Comparison of ENCODE assay signal across 9 cellular contexts in the genomic region with DNA sequence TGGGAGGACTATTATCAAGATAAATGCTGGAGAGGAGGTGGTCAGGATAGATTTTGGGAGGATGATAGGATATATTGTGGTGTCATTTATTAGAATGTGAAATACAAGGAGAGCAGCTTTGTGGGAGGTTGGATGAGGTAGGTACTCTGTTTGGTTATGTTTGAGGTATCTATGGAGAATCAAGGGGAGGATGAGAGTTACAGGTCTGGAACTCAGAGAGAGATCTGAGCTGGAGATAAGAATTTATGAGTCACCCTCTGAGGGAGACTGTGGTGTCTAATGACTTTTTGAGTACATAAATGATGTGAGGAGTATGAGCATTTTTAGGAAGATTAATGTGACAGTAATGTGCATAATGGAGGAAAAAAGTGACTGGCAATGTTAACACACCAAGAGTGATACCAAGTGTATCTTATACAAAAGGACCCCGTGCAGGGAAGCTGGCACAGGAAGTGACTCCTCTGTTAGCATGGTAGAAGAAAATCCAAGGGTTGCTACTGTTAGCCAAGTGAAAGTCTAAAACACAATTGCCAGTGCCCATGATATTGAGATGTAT. TPM values are rescaled to one million over a fixed set of nuclear protein-coding genes. Genes with fewer than 3 reads are reported as not detected.
DNase-seq lines count a peak whose midpoint lies in the region; ATAC-seq and TF ChIP-seq lines count a peak whose summit lies in the region.
"Had no signal": no experiment of that assay in that cellular context is flagged by ENCODE, and none has a peak within 500 bp of the region (broad histone marks: within the 10 kb centered on the region; RNA-seq: fewer than 3 reads in every experiment).

No MANE protein-coding gene starts in this region.

- no peak overlapping the region for H3K9ac ChIP-seq in trophoblast cell (ENCODE audit: low read length)

- H3K4me2 ChIP-seq in trophoblast cell (ENCODE audit: low read length): no peak overlapping the region

- H4K91ac ChIP-seq in trophoblast cell (ENCODE audit: low read depth, low read length): no peak overlapping the region

- H4K12ac ChIP-seq in trophoblast cell (ENCODE audit: low read depth, low read length): no peak overlapping the region

- H3K9me3 ChIP-seq in trophoblast cell (ENCODE audit: insufficient read depth, low read depth, low read length): no peaks in the 10 kb centered on the region
- H3K9me3 ChIP-seq in naive thymus-derived CD4-positive, alpha-beta T cell (ENCODE audit: control insufficient read depth in 2 of 3, low read length in 3 of 3): no peaks in the 10 kb centered on the region

- H3K36me3 Mint-ChIP-seq in activated CD4-positive, alpha-beta T cell treated with anti-CD3 and anti-CD28 coated beads, Interleukin-2, amount 10 ng/mL, durations not matched to agents 24 days and 14 days (ENCODE audit: low read depth): no peaks in the 10 kb centered on the region
- H3K36me3 Mint-ChIP-seq in activated CD4-positive, alpha-beta T cell treated with anti-CD3 and anti-CD28 coated beads, Interleukin-2, amount 10 ng/mL, durations not matched to agents 7 days and 5 days (ENCODE audit: low read depth): no peaks in the 10 kb centered on the region
- H3K36me3 Mint-ChIP-seq in activated CD8-positive, alpha-beta T cell treated with anti-CD3 and anti-CD28 coated beads, Interleukin-2, amount 10 ng/mL, durations not matched to agents 7 days and 5 days (ENCODE audit: low read depth): no peaks in the 10 kb centered on the region
- no peaks in the 10 kb centered on the region for H3K36me3 Mint-ChIP-seq in naive thymus-derived CD4-positive, alpha-beta T cell
- H3K36me3 Mint-ChIP-seq: naive B cell had no signal

- no peak overlapping the region for H3K27ac Mint-ChIP-seq in activated CD4-positive, alpha-beta T cell treated with anti-CD3 and anti-CD28 coated beads, Interleukin-2, amount 10 ng/mL, durations not matched to agents 24 days and 14 days
- no peak overlapping the region for H3K27ac Mint-ChIP-seq in activated CD4-positive, alpha-beta T cell treated with anti-CD3 and anti-CD28 coated beads, Interleukin-2, amount 10 ng/mL, durations not matched to agents 7 days and 5 days
- H3K27ac Mint-ChIP-seq in activated CD8-positive, alpha-beta T cell treated with anti-CD3 and anti-CD28 coated beads, Interleukin-2, amount 10 ng/mL, durations not matched to agents 7 days and 5 days: no peak overlapping the region
- H3K27ac Mint-ChIP-seq in naive thymus-derived CD4-positive, alpha-beta T cell: no peak overlapping the region

- peak; percentile 66 for ATAC-seq in HG03196 (IDR thresholded peaks at IDR 0.05; ENCODE audit: unreplicated experiment)
- ATAC-seq in activated CD8-positive, alpha-beta T cell treated with anti-CD3 and anti-CD28 coated beads, Interleukin-2, amount 10 ng/mL, durations not matched to agents 7 days and 5 days: peak; percentile 92
- no peak for ATAC-seq in naive thymus-derived CD4-positive, alpha-beta T cell

- no peaks in the 10 kb centered on the region for H3K27me3 Mint-ChIP-seq in activated CD4-positive, alpha-beta T cell treated with anti-CD3 and anti-CD28 coated beads, Interleukin-2, amount 10 ng/mL, durations not matched to agents 24 days and 14 days
- peaks cover 2% of the 10 kb centered on the region for H3K27me3 Mint-ChIP-seq in activated CD4-positive, alpha-beta T cell treated with anti-CD3 and anti-CD28 coated beads, Interleukin-2, amount 10 ng/mL, durations not matched to agents 7 days and 5 days
- no peaks in the 10 kb centered on the region for H3K27me3 Mint-ChIP-seq in activated CD8-positive, alpha-beta T cell treated with anti-CD3 and anti-CD28 coated beads, Interleukin-2, amount 10 ng/mL, durations not matched to agents 7 days and 5 days (ENCODE audit: low read depth)
- no peaks in the 10 kb centered on the region for H3K27me3 Mint-ChIP-seq in naive thymus-derived CD4-positive, alpha-beta T cell
- H3K27me3 Mint-ChIP-seq: naive B cell had no signal

- no peak overlapping the region for H3K4me3 ChIP-seq in trophoblast cell (ENCODE audit: low read depth, low read length)
- H3K4me3 ChIP-seq in naive thymus-derived CD4-positive, alpha-beta T cell (ENCODE audit: low read length): no peak overlapping the region

- no peak overlapping the region for H3K4me3 Mint-ChIP-seq in activated CD4-positive, alpha-beta T cell treated with anti-CD3 and anti-CD28 coated beads, Interleukin-2, amount 10 ng/mL, durations not matched to agents 24 days and 14 days
- no peak overlapping the region for H3K4me3 Mint-ChIP-seq in activated CD4-positive, alpha-beta T cell treated with anti-CD3 and anti-CD28 coated beads, Interleukin-2, amount 10 ng/mL, durations not matched to agents 7 days and 5 days
- no peak overlapping the region for H3K4me3 Mint-ChIP-seq in activated CD8-positive, alpha-beta T cell treated with anti-CD3 and anti-CD28 coated beads, Interleukin-2, amount 10 ng/mL, durations not matched to agents 7 days and 5 days
- no peak overlapping the region for H3K4me3 Mint-ChIP-seq in naive thymus-derived CD4-positive, alpha-beta T cell

- no peaks in the 10 kb centered on the region for H3K79me1 ChIP-seq in trophoblast cell (ENCODE audit: low read length)

- no peak overlapping the region for H3K27ac ChIP-seq in trophoblast cell (ENCODE audit: low read depth, low read length)
- no peak overlapping the region for H3K27ac ChIP-seq in naive thymus-derived CD4-positive, alpha-beta T cell (ENCODE audit: low read depth, low read length)

- H3K14ac ChIP-seq in trophoblast cell (ENCODE audit: low read length): no peak overlapping the region

- peak overlapping the region; percentile 53 for H2BK5ac ChIP-seq in trophoblast cell (ENCODE audit: low read depth, low read length, poor library complexity)

- no peak overlapping the region for H2BK12ac ChIP-seq in trophoblast cell (ENCODE audit: low read length)

- H3K4ac ChIP-seq in trophoblast cell (ENCODE audit: low read depth, low read length): no peak overlapping the region

- no peak overlapping the region for H2AK5ac ChIP-seq in trophoblast cell (ENCODE audit: low read length)

- H2AFZ ChIP-seq in trophoblast cell (ENCODE audit: insufficient read depth, low read length, poor library complexity): no peak overlapping the region

- peak; percentile 61 for DNase-seq in activated CD4-positive, alpha-beta T cell treated with anti-CD3 and anti-CD28 coated beads, Interleukin-2, amount 10 ng/mL, durations not matched to agents 24 days and 14 days
- DNase-seq in activated CD4-positive, alpha-beta T cell treated with anti-CD3 and anti-CD28 coated beads, Interleukin-2, amount 10 ng/mL, durations not matched to agents 7 days and 5 days: no peak
- no peak for DNase-seq in activated CD8-positive, alpha-beta T cell treated with anti-CD3 and anti-CD28 coated beads, Interleukin-2, amount 10 ng/mL, durations not matched to agents 7 days and 5 days
- peak; percentile 51 to 89 for DNase-seq in trophoblast cell
- no peak for DNase-seq in GM20000 (ENCODE audit: low spot score)
- DNase-seq in naive thymus-derived CD4-positive, alpha-beta T cell: no peak
- DNase-seq in activated gamma-delta T cell (lab: John Stamatoyannopoulos, UW): no peak

- CTCF ChIA-PET in activated CD4-positive, alpha-beta T cell treated with anti-CD3 and anti-CD28 coated beads, Interleukin-2, amount 10 ng/mL, durations not matched to agents 7 days and 5 days (lab: Charles Lee): interaction anchor here (1.3 kb wide), 1 partner anchor 8 kb away, joined by 4 read pairs; no protein-coding TSS in a partner anchor
- CTCF ChIA-PET in activated CD8-positive, alpha-beta T cell treated with anti-CD3 and anti-CD28 coated beads, Interleukin-2, amount 10 ng/mL, durations not matched to agents 7 days and 5 days (lab: Charles Lee): no interaction called here
- CTCF ChIA-PET in naive thymus-derived CD4-positive, alpha-beta T cell (lab: Charles Lee): no interaction called here

- H3K79me2 ChIP-seq in trophoblast cell (ENCODE audit: control insufficient read depth, insufficient read depth, low read length, poor library complexity): no peaks in the 10 kb centered on the region

- peaks cover 2 to 3% of the 10 kb centered on the region in 2 experiments for H3K36me3 ChIP-seq in trophoblast cell (ENCODE audit: control insufficient read depth in 1 of 2, insufficient read depth in 2 of 2, low read length in 2 of 2)
- H3K36me3 ChIP-seq in naive thymus-derived CD4-positive, alpha-beta T cell (ENCODE audit: control insufficient read depth in 2 of 3, insufficient read depth in 3 of 3, low read length in 3 of 3): no peaks in the 10 kb centered on the region

- POLR2A ChIA-PET in activated CD4-positive, alpha-beta T cell treated with anti-CD3 and anti-CD28 coated beads, Interleukin-2, amount 10 ng/mL, durations not matched to agents 7 days and 5 days (lab: Charles Lee): no interaction called here
- POLR2A ChIA-PET in activated CD8-positive, alpha-beta T cell treated with anti-CD3 and anti-CD28 coated beads, Interleukin-2, amount 10 ng/mL, durations not matched to agents 7 days and 5 days (lab: Charles Lee): no interaction called here
- POLR2A ChIA-PET in naive thymus-derived CD4-positive, alpha-beta T cell (lab: Charles Lee): no interaction called here

- no peak overlapping the region for H2BK120ac ChIP-seq in trophoblast cell (ENCODE audit: insufficient read depth, low read length, poor library complexity)

- no CpG with 5 or more reads among the region's 1 CpG for WGBS in trophoblast cell (ENCODE audit: extremely low coverage, insufficient coverage, insufficient read length)

- H3K18ac ChIP-seq in trophoblast cell (ENCODE audit: low read length): no peak overlapping the region

- peaks cover 2% of the 10 kb centered on the region for H3K4me1 Mint-ChIP-seq in activated CD4-positive, alpha-beta T cell treated with anti-CD3 and anti-CD28 coated beads, Interleukin-2, amount 10 ng/mL, durations not matched to agents 24 days and 14 days
- no peaks in the 10 kb centered on the region for H3K4me1 Mint-ChIP-seq in activated CD4-positive, alpha-beta T cell treated with anti-CD3 and anti-CD28 coated beads, Interleukin-2, amount 10 ng/mL, durations not matched to agents 7 days and 5 days
- H3K4me1 Mint-ChIP-seq in activated CD8-positive, alpha-beta T cell treated with anti-CD3 and anti-CD28 coated beads, Interleukin-2, amount 10 ng/mL, durations not matched to agents 7 days and 5 days (ENCODE audit: low read depth): no peaks in the 10 kb centered on the region
- H3K4me1 Mint-ChIP-seq in naive thymus-derived CD4-positive, alpha-beta T cell: no peaks in the 10 kb centered on the region

- H3K23ac ChIP-seq in trophoblast cell (ENCODE audit: low read length): no peak overlapping the region

- TF ChIP-seq CTCF in GM20000 (IDR thresholded peaks at IDR 0.05; ENCODE audit: extremely low read depth, missing control alignments): no peak

- no peaks in the 10 kb centered on the region for H3K27me3 ChIP-seq in trophoblast cell (ENCODE audit: insufficient read depth, low read length)
- H3K27me3 ChIP-seq in naive thymus-derived CD4-positive, alpha-beta T cell (ENCODE audit: control insufficient read depth in 2 of 2, insufficient read depth in 2 of 2, low read length in 2 of 2): no peaks in the 10 kb centered on the region

- intact Hi-C loops in activated CD4-positive, alpha-beta T cell treated with anti-CD3 and anti-CD28 coated beads, Interleukin-2, amount 10 ng/mL, durations not matched to agents 24 days and 14 days (cut with micrococcal nuclease): loop anchor here (1.0 kb wide), 1 partner anchor 48 kb away; the partner anchor contains the start of gene CRIM1
- intact Hi-C loops in naive thymus-derived CD4-positive, alpha-beta T cell (cut with micrococcal nuclease): no loop called here

- H3K9me3 Mint-ChIP-seq in activated CD4-positive, alpha-beta T cell treated with anti-CD3 and anti-CD28 coated beads, Interleukin-2, amount 10 ng/mL, durations not matched to agents 24 days and 14 days: no peaks in the 10 kb centered on the region
- H3K9me3 Mint-ChIP-seq in activated CD4-positive, alpha-beta T cell treated with anti-CD3 and anti-CD28 coated beads, Interleukin-2, amount 10 ng/mL, durations not matched to agents 7 days and 5 days: no peaks in the 10 kb centered on the region
- H3K9me3 Mint-ChIP-seq in activated CD8-positive, alpha-beta T cell treated with anti-CD3 and anti-CD28 coated beads, Interleukin-2, amount 10 ng/mL, durations not matched to agents 7 days and 5 days (ENCODE audit: insufficient read depth): no peaks in the 10 kb centered on the region
- H3K9me3 Mint-ChIP-seq in naive thymus-derived CD4-positive, alpha-beta T cell: no peaks in the 10 kb centered on the region
- H3K9me3 Mint-ChIP-seq: naive B cell had no signal

- peaks cover 4 to 10% of the 10 kb centered on the region in 2 experiments for H3K4me1 ChIP-seq in trophoblast cell (ENCODE audit: control insufficient read depth in 1 of 2, insufficient read depth in 2 of 2, low read length in 2 of 2)
- no peaks in the 10 kb centered on the region for H3K4me1 ChIP-seq in naive thymus-derived CD4-positive, alpha-beta T cell (ENCODE audit: control insufficient read depth in 2 of 2, insufficient read depth in 2 of 2, low read length in 2 of 2)

- H4K8ac ChIP-seq in trophoblast cell (ENCODE audit: low read depth, low read length): no peak overlapping the region

RNA-seq across cellular contexts. Expression of gene CRIM1, which starts 48.2 kb away (rescaled TPM):
- 16.8 and 19.0 TPM in 2 replicates for total RNA-seq in activated CD4-positive, alpha-beta T cell treated with anti-CD3 and anti-CD28 coated beads, Interleukin-2, amount 10 ng/mL, durations not matched to agents 24 days and 14 days
- total RNA-seq in activated CD4-positive, alpha-beta T cell treated with anti-CD3 and anti-CD28 coated beads, Interleukin-2, amount 10 ng/mL, durations not matched to agents 7 days and 5 days: 1 to 10 TPM; 1.8 to 2.3 TPM
- total RNA-seq in activated CD8-positive, alpha-beta T cell treated with anti-CD3 and anti-CD28 coated beads, Interleukin-2, amount 10 ng/mL, durations not matched to agents 7 days and 5 days: 1 to 10 TPM; 3.7 to 4.4 TPM
- polyA plus RNA-seq in trophoblast cell (2013): 49.0 and 54.7 TPM in 2 replicates
- total RNA-seq in naive thymus-derived CD4-positive, alpha-beta T cell: 1 to 10 TPM in 3 of 5 experiments, under 1 TPM in 2; 0.75 to 7.1 (median 1.2) TPM
- under 1 TPM; 0.10 to 0.13 TPM for polyA plus RNA-seq in naive thymus-derived CD4-positive, alpha-beta T cell

Comparison
In these comparisons a context has a peak if more than half of its experiments do, and no peak if none do; other contexts are left out.
1. DNase-seq: peak in activated CD4-positive, alpha-beta T cell treated with anti-CD3 and anti-CD28 coated beads, Interleukin-2, amount 10 ng/mL, durations not matched to agents 24 days and 14 days (single experiment) and trophoblast cell (2 of 2); none in activated CD4-positive, alpha-beta T cell treated with anti-CD3 and anti-CD28 coated beads, Interleukin-2, amount 10 ng/mL, durations not matched to agents 7 days and 5 days (single experiment), activated CD8-positive, alpha-beta T cell treated with anti-CD3 and anti-CD28 coated beads, Interleukin-2, amount 10 ng/mL, durations not matched to agents 7 days and 5 days (single experiment), GM20000 (single experiment), naive thymus-derived CD4-positive, alpha-beta T cell (0 of 9) and activated gamma-delta T cell (single experiment).